13 cellular contexts compared by ENCODE assay signal in genomic region chr16:4611337-4612023, GRCh38. TPM values are rescaled to one million over a fixed set of nuclear protein-coding genes. Genes with fewer than 3 reads are reported as not detected.
DNase-seq lines count a peak whose midpoint lies in the region; ATAC-seq and TF ChIP-seq lines count a peak whose summit lies in the region.
"Had no signal": no experiment of that assay in that cellular context is flagged by ENCODE, and none has a peak within 500 bp of the region (broad histone marks: within the 10 kb centered on the region; RNA-seq: fewer than 3 reads in every experiment).

No MANE protein-coding gene starts in this region.

- no peaks in the 10 kb centered on the region for H3K36me3 Mint-ChIP-seq in activated CD8-positive, alpha-beta T cell treated with anti-CD3 and anti-CD28 coated beads for 36 hours (ENCODE audit: low read depth)

- CTCF ChIA-PET in activated CD8-positive, alpha-beta T cell treated with anti-CD3 and anti-CD28 coated beads for 36 hours (lab: Charles Lee): interaction anchor here (1.2 to 3.1 kb wide), 2 partner anchors 13 to 26 kb away, joined by 3 to 16 read pairs; partner anchors contain the start of gene MGRN1

- no peak overlapping the region for H3K4me3 Mint-ChIP-seq in activated CD8-positive, alpha-beta T cell treated with anti-CD3 and anti-CD28 coated beads for 36 hours
- H3K4me3 Mint-ChIP-seq: activated B cell treated with CpG ODN at 0.5 μM for 24 hours had no signal

- H3K4me3 ChIP-seq in fibroblast of villous mesenchyme (ENCODE audit: low read depth, low read length): peak overlapping the region; percentile 15
- no peak overlapping the region for H3K4me3 ChIP-seq in skeletal muscle satellite cell (ENCODE audit: low read length)
- H3K4me3 ChIP-seq: uterus had no signal

- peaks cover 35% of the 10 kb centered on the region for H3K4me1 ChIP-seq in skeletal muscle satellite cell (ENCODE audit: control insufficient read depth, insufficient read depth, low read length)

- H3K9ac ChIP-seq in skeletal muscle satellite cell (ENCODE audit: low read depth, low read length): peak overlapping the region; percentile 26

- intact Hi-C loops in activated CD8-positive, alpha-beta T cell treated with anti-CD3 and anti-CD28 coated beads for 36 hours (cut with micrococcal nuclease): no loop called here

- H3K9me3 Mint-ChIP-seq in activated CD8-positive, alpha-beta T cell treated with anti-CD3 and anti-CD28 coated beads for 36 hours: no peaks in the 10 kb centered on the region
- H3K9me3 Mint-ChIP-seq: activated B cell treated with CpG ODN at 0.5 μM for 24 hours had no signal

- H3K36me3 ChIP-seq in skeletal muscle satellite cell (ENCODE audit: insufficient read depth, low read length): peaks cover 15% of the 10 kb centered on the region
- H3K36me3 ChIP-seq: uterus had no signal

- no peak overlapping the region for H3K27ac Mint-ChIP-seq in activated CD8-positive, alpha-beta T cell treated with anti-CD3 and anti-CD28 coated beads for 36 hours
- H3K27ac Mint-ChIP-seq: activated B cell treated with CpG ODN at 0.5 μM for 24 hours had no signal

- H3K27me3 Mint-ChIP-seq in activated CD8-positive, alpha-beta T cell treated with anti-CD3 and anti-CD28 coated beads for 36 hours: no peaks in the 10 kb centered on the region
- H3K27me3 Mint-ChIP-seq: activated B cell treated with CpG ODN at 0.5 μM for 24 hours had no signal

- H3K27me3 ChIP-seq in skeletal muscle satellite cell (ENCODE audit: control insufficient read depth, insufficient read depth, low read length): no peaks in the 10 kb centered on the region
- H3K27me3 ChIP-seq: neutrophil, uterus had no signal

- DNase-seq in ELR (ENCODE audit: low read depth): peak; percentile 34
- peak; percentile 18 for DNase-seq in LHCN-M2 (ENCODE audit: low read depth)
- peak; percentile 78 for DNase-seq in fibroblast of villous mesenchyme (ENCODE audit: low read depth)
- no peak for DNase-seq in activated CD8-positive, alpha-beta T cell treated with anti-CD3 and anti-CD28 coated beads for 36 hours
- DNase-seq in DMS79 (lab: John Stamatoyannopoulos, UW): no peak
- DNase-seq in HUDEP-2 (lab: John Stamatoyannopoulos, UW; ENCODE audit: unreplicated experiment in 76 of 76): no peak
- DNase-seq: activated B cell treated with CpG ODN at 0.5 μM for 24 hours; activated gamma-delta T cell treated with Interleukin-2 at 50 U/mL for 16 hours; NCI-H748 treated with DMSO at 0.1 percent for 48 hours; stimulated activated naive CD4-positive, alpha-beta T cell treated with Interleukin-2 at 50 U/mL for 16 hours; uterus had no signal

- ATAC-seq in activated CD8-positive, alpha-beta T cell treated with anti-CD3 and anti-CD28 coated beads for 36 hours: no peak

- H3K4me1 Mint-ChIP-seq in activated CD8-positive, alpha-beta T cell treated with anti-CD3 and anti-CD28 coated beads for 36 hours (ENCODE audit: low read depth): peaks cover 21% of the 10 kb centered on the region

- TF ChIP-seq CTCF in fibroblast of villous mesenchyme (IDR thresholded peaks at IDR 0.05; ENCODE audit: insufficient read depth, low read depth, low read length): no peak
- no peak for TF ChIP-seq CTCF in activated CD8-positive, alpha-beta T cell treated with anti-CD3 and anti-CD28 coated beads for 36 hours (IDR thresholded peaks at IDR 0.05)

- POLR2A ChIA-PET in activated CD8-positive, alpha-beta T cell treated with anti-CD3 and anti-CD28 coated beads for 36 hours (lab: Charles Lee): interaction anchor here (1.1 to 1.2 kb wide), 2 partner anchors 105 to 304 kb away, joined by 3 to 4 read pairs; no protein-coding TSS in a partner anchor

- no peaks in the 10 kb centered on the region for H3K9me3 ChIP-seq in skeletal muscle satellite cell (replicated peaks; ENCODE audit: low read length)
- H3K9me3 ChIP-seq: neutrophil, uterus had no signal

- peak overlapping the region; percentile 52 for H3K4me2 ChIP-seq in skeletal muscle satellite cell (ENCODE audit: low read length)

RNA-seq across cellular contexts. Expression of gene UBALD1, which starts 3.2 kb away (rescaled TPM):
- 4.5 and 7.7 TPM in 2 replicates for total RNA-seq in LHCN-M2 (2014; rRNA removed)
- polyA plus RNA-seq in LHCN-M2 (2012): 13.8 TPM
- total RNA-seq in fibroblast of villous mesenchyme: 6.9 and 10.3 TPM in 2 replicates
- total RNA-seq in skeletal muscle satellite cell (2012; rRNA removed): 1.8 and 4.6 TPM in 2 replicates
- total RNA-seq in activated CD8-positive, alpha-beta T cell treated with anti-CD3 and anti-CD28 coated beads for 36 hours: 10 to 100 TPM; 12.2 to 13.4 TPM

RNA-seq across cellular contexts. Expression of gene MGRN1, which starts 13.1 kb away (rescaled TPM):
- total RNA-seq in LHCN-M2 (2014; rRNA removed) (25.5 and 26.6 TPM in 2 replicates), fibroblast of villous mesenchyme (43.2 and 44.5 TPM in 2 replicates)
- polyA plus RNA-seq in LHCN-M2 (2012): 26.1 TPM
- 29.9 and 32.1 TPM in 2 replicates for total RNA-seq in skeletal muscle satellite cell (2012; rRNA removed)
- 10 to 100 TPM; 67.6 to 70.8 TPM for total RNA-seq in activated CD8-positive, alpha-beta T cell treated with anti-CD3 and anti-CD28 coated beads for 36 hours

RNA-seq across cellular contexts. Expression of gene C16orf96, which starts 55.3 kb away (rescaled TPM):
- total RNA-seq in LHCN-M2 (2014; rRNA removed) (0.06 TPM in 1 of 2 replicates, not detected in the other), fibroblast of villous mesenchyme (not detected in 2 replicates)
- 0.04 TPM for polyA plus RNA-seq in LHCN-M2 (2012)
- under 0.01 TPM in 1 of 2 replicates, not detected in the other for total RNA-seq in skeletal muscle satellite cell (2012; rRNA removed)
- under 1 TPM; 0.16 to 0.32 TPM for total RNA-seq in activated CD8-positive, alpha-beta T cell treated with anti-CD3 and anti-CD28 coated beads for 36 hours

Comparison
In these comparisons a context has a peak if more than half of its experiments do, and no peak if none do; other contexts are left out.
1. DNase-seq: peak in ELR (single experiment), LHCN-M2 (single experiment) and fibroblast of villous mesenchyme (single experiment); none in activated CD8-positive, alpha-beta T cell treated with anti-CD3 and anti-CD28 coated beads for 36 hours (single experiment), DMS79 (single experiment) and HUDEP-2 (0 of 76).